8 cellular contexts compared by ENCODE assay signal in the genomic region with DNA sequence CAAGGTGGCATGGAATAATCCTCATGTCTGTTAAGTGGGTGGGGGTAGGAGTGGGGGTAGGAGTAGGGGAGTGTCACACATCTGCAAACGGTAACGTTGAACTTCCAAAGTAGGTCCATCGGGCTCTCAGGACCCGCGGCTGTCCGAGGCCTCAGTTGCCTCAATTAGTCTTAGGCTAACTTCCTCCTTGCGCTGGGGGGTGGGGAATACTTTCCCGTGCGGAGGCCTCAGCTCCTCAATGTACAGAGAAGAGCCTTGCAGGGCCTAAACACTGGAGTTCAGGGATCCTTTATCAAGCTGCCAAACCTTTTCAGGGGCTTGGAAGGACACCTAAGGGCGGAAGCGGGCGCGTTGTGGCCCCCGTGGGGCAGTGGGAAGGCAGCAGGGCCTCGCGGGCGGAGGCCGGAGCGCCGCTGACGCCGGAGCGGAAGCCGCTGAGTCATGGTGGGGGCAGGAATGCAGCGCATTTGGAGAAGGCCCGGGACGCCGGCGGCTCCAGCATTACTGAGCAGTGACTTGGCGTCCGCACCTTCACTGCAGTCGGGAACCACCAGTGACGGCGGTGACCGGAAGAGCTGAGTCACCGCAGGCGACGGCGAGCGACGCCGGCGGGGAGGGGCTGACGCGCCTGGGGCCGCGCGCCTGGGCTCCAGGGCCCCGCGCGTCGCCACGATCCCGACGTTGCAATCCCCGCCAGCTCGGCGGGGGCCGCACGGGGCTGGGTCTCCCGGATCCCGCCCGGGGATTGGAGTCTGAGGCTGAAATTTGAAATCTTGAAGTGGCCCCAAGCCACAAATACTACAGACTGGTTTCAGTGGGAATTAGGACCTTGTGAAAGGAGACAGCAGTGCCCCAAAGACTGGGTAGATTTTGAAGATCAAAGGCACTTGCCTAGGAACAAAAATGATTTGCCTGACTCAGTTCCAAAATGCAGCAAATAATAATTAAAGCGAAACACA. TPM values are rescaled to one million over a fixed set of nuclear protein-coding genes. Genes with fewer than 3 reads are reported as not detected.
DNase-seq lines count a peak whose midpoint lies in the region; ATAC-seq and TF ChIP-seq lines count a peak whose summit lies in the region.

No MANE protein-coding gene starts in this region.

- no peaks in the 10 kb centered on the region for H3K9me3 Mint-ChIP-seq in activated naive CD4-positive, alpha-beta T cell treated with anti-CD3 and anti-CD28 coated beads, Interleukin-2, amount 10 ng/mL, durations not matched to agents 7 days and 5 days

- H3K36me3 Mint-ChIP-seq in activated naive CD4-positive, alpha-beta T cell treated with anti-CD3 and anti-CD28 coated beads, Interleukin-2, amount 10 ng/mL, durations not matched to agents 7 days and 5 days = no peaks in the 10 kb centered on the region

- peak overlapping the region; percentile 68 for H3K4me3 Mint-ChIP-seq in activated naive CD4-positive, alpha-beta T cell treated with anti-CD3 and anti-CD28 coated beads, Interleukin-2, amount 10 ng/mL, durations not matched to agents 7 days and 5 days

- ATAC-seq in HG02588 (IDR thresholded peaks at IDR 0.05; ENCODE audit: unreplicated experiment) = peak; percentile 97

- POLR2A ChIA-PET in GM10248 (lab: Yijun Ruan, JAX) = interaction anchor here (0.6 to 1.3 kb wide), 3 partner anchors 12 to 149 kb away, joined by 3 to 5 read pairs (median 4); no protein-coding TSS in a partner anchor

- TF ChIP-seq POLR2A in NB4 (IDR thresholded peaks at IDR 0.05; ENCODE audit: extremely low read depth, insufficient read length) = peak; percentile 80

- DNase-seq in GM10248 (ENCODE audit: extremely low spot score) (peak; percentile 94), NB4 (ENCODE audit: low read depth) (peak; percentile 98), SK-N-DZ (ENCODE audit: low spot score) (peak; percentile 93), globus pallidus (ENCODE audit: low spot score) (peak; percentile 88), nucleus accumbens (lab: John Stamatoyannopoulos, UW) (peak; percentile 15 to 95 (median 80)), superior temporal gyrus (ENCODE audit: extremely low spot score) (peak; percentile 90)
- DNase-seq in activated naive CD4-positive, alpha-beta T cell treated with anti-CD3 and anti-CD28 coated beads, Interleukin-2, amount 10 ng/mL, durations not matched to agents 7 days and 5 days = peak; percentile 84

- peak overlapping the region; percentile 71 for H3K27ac Mint-ChIP-seq in activated naive CD4-positive, alpha-beta T cell treated with anti-CD3 and anti-CD28 coated beads, Interleukin-2, amount 10 ng/mL, durations not matched to agents 7 days and 5 days

- CTCF ChIA-PET in GM10248 (lab: Yijun Ruan, JAX) = interaction anchor here (0.8 to 1.8 kb wide), 5 partner anchors 21 to 142 kb away, joined by 3 to 6 read pairs (median 4); no protein-coding TSS in a partner anchor
- CTCF ChIA-PET in activated naive CD4-positive, alpha-beta T cell treated with anti-CD3 and anti-CD28 coated beads, Interleukin-2, amount 10 ng/mL, durations not matched to agents 7 days and 5 days (lab: Charles Lee) = interaction anchor here (0.6 kb wide), 1 partner anchor 153 kb away, joined by 5 read pairs; no protein-coding TSS in a partner anchor

- H3K4me3 ChIP-seq in NB4 (ENCODE audit: low read depth, low read length) = peak overlapping the region; percentile 66

- peaks cover 22% of the 10 kb centered on the region for H3K4me1 Mint-ChIP-seq in activated naive CD4-positive, alpha-beta T cell treated with anti-CD3 and anti-CD28 coated beads, Interleukin-2, amount 10 ng/mL, durations not matched to agents 7 days and 5 days

- no peaks in the 10 kb centered on the region for H3K27me3 Mint-ChIP-seq in activated naive CD4-positive, alpha-beta T cell treated with anti-CD3 and anti-CD28 coated beads, Interleukin-2, amount 10 ng/mL, durations not matched to agents 7 days and 5 days

- no peak for TF ChIP-seq CTCF in GM10248 (IDR thresholded peaks at IDR 0.05; ENCODE audit: control extremely low read depth, extremely low read depth, low read depth, missing control alignments)
- TF ChIP-seq CTCF in NB4 (IDR thresholded peaks at IDR 0.05; ENCODE audit: low read depth, low read length) = no peak

RNA-seq across cellular contexts. Expression of a gene that starts 20.2 kb away (rescaled TPM):
- polyA plus RNA-seq in SK-N-DZ (2014; cell fraction: cytosol; rRNA removed) = 125 and 135 TPM in 2 replicates
- polyA plus RNA-seq in SK-N-DZ (2014; cell fraction: nucleus; rRNA removed) = 109 and 150 TPM in 2 replicates

RNA-seq across cellular contexts. Expression of a gene that starts 49.8 kb away (rescaled TPM):
- 42.4 and 42.7 TPM in 2 replicates for polyA plus RNA-seq in SK-N-DZ (2014; cell fraction: cytosol; rRNA removed)
- polyA plus RNA-seq in SK-N-DZ (2014; cell fraction: nucleus; rRNA removed) = 51.8 and 67.8 TPM in 2 replicates

Comparison
In these comparisons a context has a peak if more than half of its experiments do, and no peak if none do; other contexts are left out.
1. Peak in every context shown above with its lines: DNase-seq, ATAC-seq and H3K4me3 ChIP-seq.